Comparison of ENCODE assay signal across 24 cellular contexts in genomic region chr2:209070262-209070661, GRCh38.
DNase-seq lines count a peak whose midpoint lies in the region; ATAC-seq, FAIRE-seq and TF ChIP-seq lines count a peak whose summit lies in the region.
"Had no signal": no experiment of that assay in that cellular context is flagged by ENCODE, and none has a peak within 500 bp of the region (broad histone marks: within the 10 kb centered on the region; RNA-seq: fewer than 3 reads in every experiment).

No MANE protein-coding gene starts in this region.

- H3K4me3 ChIP-seq in pancreas, result no peak overlapping the region
- H3K4me3 ChIP-seq: A549; BLaER1 treated with 17β-estradiol and CSF1 and Interleukin-3, amounts not matched to agents 10 nM and 100 nM; HAP-1 had no signal

- no peaks in the 10 kb centered on the region for H3K27me3 ChIP-seq in pancreas
- H3K27me3 ChIP-seq: BE2C; BLaER1 treated with 17β-estradiol and CSF1 and Interleukin-3, amounts not matched to agents 10 nM and 100 nM had no signal

- H3K27ac ChIP-seq in pancreas, result no peak overlapping the region
- H3K27ac ChIP-seq: 22Rv1; A549; BLaER1 treated with 17β-estradiol and CSF1 and Interleukin-3, amounts not matched to agents 10 nM and 100 nM had no signal

- DNase-seq in pancreas (no peak), mucosa of gallbladder (ENCODE audit: low spot score) (no peak), HTR-8/SVneo (ENCODE audit: insufficient read length, low spot score) (no peak)
- DNase-seq: ACHN; AML-193; BE2C; CD4-positive, alpha-beta T cell; CD8-positive, alpha-beta memory T cell; DMS 273 treated with DMSO at 0.1 percent for 48 hours; DMS79; EL; GOT3; HFFc6 had no signal

- TF ChIP-seq CTCF in pancreas (IDR thresholded peaks at IDR 0.05), result no peak

- H3K36me3 ChIP-seq in pancreas, result no peaks in the 10 kb centered on the region
- H3K36me3 ChIP-seq: BE2C; BLaER1 treated with 17β-estradiol and CSF1 and Interleukin-3, amounts not matched to agents 10 nM and 100 nM; HAP-1 had no signal

- H3K9me3 ChIP-seq in pancreas, result no peaks in the 10 kb centered on the region
- H3K9me3 ChIP-seq: A549; BE2C; BLaER1 treated with 17β-estradiol and CSF1 and Interleukin-3, amounts not matched to agents 10 nM and 100 nM; HAP-1 had no signal

- H3K4me1 ChIP-seq in pancreas, result no peaks in the 10 kb centered on the region
- H3K4me1 ChIP-seq: A549, BE2C, HAP-1 had no signal

- WGBS in pancreas, 2 donors, result 94% methylated on average over 1 of the region's 1 CpG

- ATAC-seq in pancreas (no peak), GM21528 (IDR thresholded peaks at IDR 0.05; ENCODE audit: low FRiP score, unreplicated experiment) (no peak)
- ATAC-seq: A549 had no signal

- intact Hi-C loops in pancreas (cut with DNase I), result no loop called here

- peak; percentile 89 for FAIRE-seq in A204.1 (lab: Jason Lieb, UNC)
- peak; percentile 9 for FAIRE-seq in TTC549 (lab: Jason Lieb, UNC)
- FAIRE-seq in endometrium (lab: Jason Lieb, UNC), result peak; percentile 50
- FAIRE-seq in pancreas (lab: Jason Lieb, UNC), result peak; percentile 92
- no peak for FAIRE-seq in HTR-8/SVneo (lab: Jason Lieb, UNC)
- FAIRE-seq: A549, D721Med, GM12892, H54 had no signal
